ENCODE assay signal across 23 cellular contexts in genomic region chr9:84750152-84750865, GRCh38.
DNase-seq lines count a peak whose midpoint lies in the region; ATAC-seq and TF ChIP-seq lines count a peak whose summit lies in the region.
"Had no signal": no experiment of that assay in that cellular context is flagged by ENCODE, and none has a peak within 500 bp of the region (broad histone marks: within the 10 kb centered on the region; RNA-seq: fewer than 3 reads in every experiment).

No MANE protein-coding gene starts in this region.

- no peak overlapping the region for H3K27ac Mint-ChIP-seq in activated CD8-positive, alpha-beta memory T cell treated with anti-CD3 and anti-CD28 coated beads, Interleukin-2, amount 10 ng/mL, durations not matched to agents 7 days and 5 days
- H3K27ac Mint-ChIP-seq: GM23338; T-helper 1 cell treated with Interleukin-12 subunit alpha and Interleukin-12 subunit beta and Interleukin-4 antibody, amounts not matched to agents 30 μg/mL and 1 μg/mL, for 36 hours had no signal

- no peak overlapping the region for H3K4me3 Mint-ChIP-seq in activated CD8-positive, alpha-beta memory T cell treated with anti-CD3 and anti-CD28 coated beads, Interleukin-2, amount 10 ng/mL, durations not matched to agents 7 days and 5 days
- H3K4me3 Mint-ChIP-seq: GM23338; neural crest cell; T-helper 1 cell treated with Interleukin-12 subunit alpha and Interleukin-12 subunit beta and Interleukin-4 antibody, amounts not matched to agents 30 μg/mL and 1 μg/mL, for 36 hours had no signal

- peaks cover 37% of the 10 kb centered on the region for H3K4me1 Mint-ChIP-seq in activated CD8-positive, alpha-beta memory T cell treated with anti-CD3 and anti-CD28 coated beads, Interleukin-2, amount 10 ng/mL, durations not matched to agents 7 days and 5 days
- H3K4me1 Mint-ChIP-seq: GM23338, neural crest cell had no signal

- intact Hi-C loops in breast epithelium (cut with DNase I; ENCODE audit: low total_unique reads): no loop called here

- H3K9ac ChIP-seq in MM.1S (ENCODE audit: low read length): no peak overlapping the region
- H3K9ac ChIP-seq: BLaER1 had no signal

- H3K9me2 ChIP-seq in MM.1S (replicated peaks; ENCODE audit: insufficient read depth, low read length): no peaks in the 10 kb centered on the region

- peak; percentile 47 for ATAC-seq in activated CD8-positive, alpha-beta memory T cell treated with anti-CD3 and anti-CD28 coated beads, Interleukin-2, amount 10 ng/mL, durations not matched to agents 7 days and 5 days
- ATAC-seq in left lobe of liver (no peak), HG03378 (IDR thresholded peaks at IDR 0.05; ENCODE audit: unreplicated experiment) (no peak)
- ATAC-seq: GM23338, heart right ventricle, left ventricle myocardium superior had no signal

- no peak for DNase-seq in activated CD8-positive, alpha-beta memory T cell treated with anti-CD3 and anti-CD28 coated beads, Interleukin-2, amount 10 ng/mL, durations not matched to agents 7 days and 5 days
- DNase-seq in activated CD8-positive, alpha-beta memory T cell treated with anti-CD3 and anti-CD28 coated beads, Interleukin-2, amount 50 U/mL, for 48 hours: no peak
- DNase-seq in breast epithelium (ENCODE audit: low spot score in 2 of 2): peak in 1 of 2 donors; percentile 66
- peak; percentile 42 for DNase-seq in kidney tubule cell (ENCODE audit: low spot score)
- DNase-seq in MM.1S: no peak
- no peak for DNase-seq in left lobe of liver (ENCODE audit: low spot score)
- no peak for DNase-seq in NCI-H1417 treated with DMSO at 0.1 percent for 48 hours (lab: John Stamatoyannopoulos, UW)
- DNase-seq: activated CD4-positive, alpha-beta T cell treated with anti-CD3 and anti-CD28 coated beads, Interleukin-2, amount 50 U/mL, for 1 hour; activated naive CD4-positive, alpha-beta T cell; activated T-cell treated with anti-CD3 and anti-CD28 coated beads for 4 hours; central memory CD4-positive, alpha-beta T cell; effector CD4-positive, alpha-beta T cell; heart right ventricle; Karpas-422; left ventricle myocardium superior; NCI-H1105 treated with DMSO at 0.1 percent for 48 hours; NCI-H2107; Peyer's patch had no signal

- H2AFZ ChIP-seq in MM.1S (ENCODE audit: low read length): no peak overlapping the region
- H2AFZ ChIP-seq: GM23338 had no signal

- H3K36me3 Mint-ChIP-seq in activated CD8-positive, alpha-beta memory T cell treated with anti-CD3 and anti-CD28 coated beads, Interleukin-2, amount 10 ng/mL, durations not matched to agents 7 days and 5 days: no peaks in the 10 kb centered on the region

- H3K9me3 ChIP-seq in breast epithelium: no peaks in the 10 kb centered on the region
- no peaks in the 10 kb centered on the region for H3K9me3 ChIP-seq in MM.1S (replicated peaks; ENCODE audit: insufficient read depth, low read length)
- H3K9me3 ChIP-seq: BLaER1, heart right ventricle, Peyer's patch had no signal

- TF ChIP-seq POLR2A in breast epithelium (IDR thresholded peaks at IDR 0.05): no peak

- H3K9me3 Mint-ChIP-seq in activated CD8-positive, alpha-beta memory T cell treated with anti-CD3 and anti-CD28 coated beads, Interleukin-2, amount 10 ng/mL, durations not matched to agents 7 days and 5 days (ENCODE audit: low read depth): no peaks in the 10 kb centered on the region
- H3K9me3 Mint-ChIP-seq: GM23338; neural crest cell; T-helper 1 cell treated with Interleukin-12 subunit alpha and Interleukin-12 subunit beta and Interleukin-4 antibody, amounts not matched to agents 30 μg/mL and 1 μg/mL, for 36 hours had no signal

- no peaks in the 10 kb centered on the region for H3F3A ChIP-seq in MM.1S (ENCODE audit: insufficient read depth, low read length)

- CTCF ChIA-PET in activated CD8-positive, alpha-beta memory T cell treated with anti-CD3 and anti-CD28 coated beads, Interleukin-2, amount 10 ng/mL, durations not matched to agents 7 days and 5 days (lab: Charles Lee): no interaction called here

- H4K20me1 ChIP-seq in MM.1S (ENCODE audit: insufficient read depth, low read length): no peaks in the 10 kb centered on the region
- H4K20me1 ChIP-seq: BLaER1 had no signal

- H3K27me3 Mint-ChIP-seq in activated CD8-positive, alpha-beta memory T cell treated with anti-CD3 and anti-CD28 coated beads, Interleukin-2, amount 10 ng/mL, durations not matched to agents 7 days and 5 days: peaks cover 17% of the 10 kb centered on the region

- peak overlapping the region; percentile 65 to 78 for H3K27ac ChIP-seq in breast epithelium
- H3K27ac ChIP-seq in MM.1S (ENCODE audit: low read length): no peak overlapping the region
- H3K27ac ChIP-seq: BLaER1, heart right ventricle, Peyer's patch had no signal

- H3K4me3 ChIP-seq in breast epithelium (no peak overlapping the region), MM.1S (ENCODE audit: low read length) (no peak overlapping the region)
- H3K4me3 ChIP-seq: BLaER1, GM23338, heart right ventricle, Peyer's patch had no signal

- H3K4me2 ChIP-seq in MM.1S (ENCODE audit: low read depth, low read length): no peak overlapping the region
- H3K4me2 ChIP-seq: BLaER1, GM23338 had no signal

- H3K4me1 ChIP-seq in breast epithelium (no peaks in the 10 kb centered on the region), MM.1S (ENCODE audit: low read length) (0 out of 2 replicates have a peak, but pooled peaks cover 3% of the 10 kb centered on the region)
- H3K4me1 ChIP-seq: Peyer's patch had no signal

- H3K36me3 ChIP-seq in breast epithelium: no peaks in the 10 kb centered on the region
- H3K36me3 ChIP-seq in MM.1S (replicated peaks; ENCODE audit: insufficient read depth, low read length): no peaks in the 10 kb centered on the region
- H3K36me3 ChIP-seq: BLaER1, heart right ventricle, Peyer's patch had no signal

- TF ChIP-seq CTCF in breast epithelium (IDR thresholded peaks at IDR 0.05) (no peak), MM.1S (IDR thresholded peaks at IDR 0.05; ENCODE audit: low read length) (no peak)

- H3K79me2 ChIP-seq in MM.1S (ENCODE audit: low read length): no peaks in the 10 kb centered on the region

- H3K27me3 ChIP-seq in breast epithelium (no peaks in the 10 kb centered on the region), MM.1S (replicated peaks; ENCODE audit: insufficient read depth, low read length) (no peaks in the 10 kb centered on the region)
- H3K27me3 ChIP-seq: BLaER1, heart right ventricle, Peyer's patch had no signal
